20 cellular contexts compared by ENCODE assay signal in genomic region chr20:60250251-60250650, GRCh38.
"Had no signal": no experiment of that assay in that cellular context is flagged by ENCODE, and none has a peak within 500 bp of the region (broad histone marks: within the 10 kb centered on the region; RNA-seq: fewer than 3 reads in every experiment).

No MANE protein-coding gene starts in this region.

- H3K27ac Mint-ChIP-seq: activated CD4-positive, alpha-beta T cell treated with anti-CD3 and anti-CD28 coated beads, Interleukin-2, amount 10 ng/mL, durations not matched to agents 7 days and 5 days; activated naive CD4-positive, alpha-beta T cell treated with anti-CD3 and anti-CD28 coated beads, Interleukin-2, amount 50 U/mL, for 24 hours; activated T-cell treated with anti-CD3 and anti-CD28 coated beads, Interleukin-2, amount 50 U/mL, for 24 hours; brain; mesothelial cell of epicardium; naive B cell; T-helper 17 cell had no signal

- H3K79me2 ChIP-seq: hepatocyte had no signal

- H3K36me3 ChIP-seq: esophagus squamous epithelium, gastroesophageal sphincter, thyroid gland, uterus had no signal

- H3K4me2 ChIP-seq: hepatocyte had no signal

- H3K27me3 ChIP-seq: esophagus squamous epithelium, thyroid gland, uterus had no signal

- DNase-seq: activated CD4-positive, alpha-beta T cell treated with anti-CD3 and anti-CD28 coated beads, Interleukin-2, amount 10 ng/mL, durations not matched to agents 7 days and 5 days; activated CD4-positive, CD25-positive, alpha-beta regulatory T cell; activated effector memory CD4-positive, alpha-beta T cell treated with Interleukin-2 at 50 U/mL for 16 hours; activated T-cell treated with anti-CD3 and anti-CD28 coated beads, Interleukin-2, amount 50 U/mL, for 24 hours; dorsolateral prefrontal cortex; esophagus squamous epithelium; kidney glomerular epithelial cell; naive B cell; posterior cingulate gyrus; T-helper 17 cell; thyroid gland; uterus had no signal

- ATAC-seq: gastroesophageal sphincter, T-helper 17 cell had no signal

- H3K4me3 Mint-ChIP-seq: activated CD4-positive, alpha-beta T cell treated with anti-CD3 and anti-CD28 coated beads, Interleukin-2, amount 10 ng/mL, durations not matched to agents 7 days and 5 days; activated naive CD4-positive, alpha-beta T cell treated with anti-CD3 and anti-CD28 coated beads, Interleukin-2, amount 50 U/mL, for 24 hours; activated T-cell treated with anti-CD3 and anti-CD28 coated beads, Interleukin-2, amount 50 U/mL, for 24 hours; brain; mesothelial cell of epicardium; T-helper 17 cell had no signal

- FAIRE-seq: endometrium, TTC549 had no signal

- H3K27ac ChIP-seq: dorsolateral prefrontal cortex, esophagus squamous epithelium, gastroesophageal sphincter, hepatocyte, skin epidermis, thyroid gland, uterus had no signal

- H3K36me3 Mint-ChIP-seq: activated naive CD4-positive, alpha-beta T cell treated with anti-CD3 and anti-CD28 coated beads, Interleukin-2, amount 50 U/mL, for 24 hours; brain; mesothelial cell of epicardium; naive B cell had no signal

- H3K4me1 Mint-ChIP-seq: activated CD4-positive, alpha-beta T cell treated with anti-CD3 and anti-CD28 coated beads, Interleukin-2, amount 10 ng/mL, durations not matched to agents 7 days and 5 days; activated naive CD4-positive, alpha-beta T cell treated with anti-CD3 and anti-CD28 coated beads, Interleukin-2, amount 50 U/mL, for 24 hours; mesothelial cell of epicardium; naive B cell had no signal

- H2AFZ ChIP-seq: hepatocyte had no signal

- H3K4me3 ChIP-seq: dorsolateral prefrontal cortex, esophagus squamous epithelium, gastroesophageal sphincter, hepatocyte, skin epidermis, thyroid gland, uterus had no signal

- H3K9me3 ChIP-seq: esophagus squamous epithelium, gastroesophageal sphincter, thyroid gland, uterus had no signal

- H3K9me3 Mint-ChIP-seq: activated CD4-positive, alpha-beta T cell treated with anti-CD3 and anti-CD28 coated beads, Interleukin-2, amount 10 ng/mL, durations not matched to agents 7 days and 5 days; activated naive CD4-positive, alpha-beta T cell treated with anti-CD3 and anti-CD28 coated beads, Interleukin-2, amount 50 U/mL, for 24 hours; activated T-cell treated with anti-CD3 and anti-CD28 coated beads, Interleukin-2, amount 50 U/mL, for 24 hours; mesothelial cell of epicardium had no signal

- H3K4me1 ChIP-seq: esophagus squamous epithelium, gastroesophageal sphincter, uterus had no signal
